Comparison of ENCODE assay signal across 15 cellular contexts in the genomic region with DNA sequence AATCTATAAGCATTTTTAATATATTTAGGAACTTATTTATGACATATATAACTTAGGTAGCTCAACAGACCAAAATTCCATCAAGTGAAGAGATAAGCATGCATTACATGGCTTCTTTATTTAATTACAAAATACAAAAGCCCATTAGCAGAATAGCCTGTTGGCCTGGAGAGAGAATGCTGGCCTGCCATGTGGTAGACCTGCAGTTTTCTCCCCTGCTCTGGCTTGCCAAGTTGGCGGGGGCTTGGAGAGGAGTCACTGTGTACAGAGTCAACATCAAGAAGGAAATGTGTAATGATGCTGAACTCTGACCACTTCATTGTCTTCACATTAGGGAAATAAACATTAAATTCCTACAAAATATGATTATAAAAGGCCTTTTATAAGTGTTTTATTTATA.
DNase-seq lines count a peak whose midpoint lies in the region; ATAC-seq, FAIRE-seq and TF ChIP-seq lines count a peak whose summit lies in the region.
"Had no signal": no experiment of that assay in that cellular context is flagged by ENCODE, and none has a peak within 500 bp of the region (broad histone marks: within the 10 kb centered on the region; RNA-seq: fewer than 3 reads in every experiment).

No MANE protein-coding gene starts in this region.

- no peak for ATAC-seq in pancreas
- ATAC-seq: esophagus mucosa; stimulated activated naive CD8-positive, alpha-beta T cell treated with anti-CD3 and anti-CD28 coated beads, Interleukin-15, Interleukin-2, amounts not matched to agents 100 U/mL and 50 U/mL, for 24 hours had no signal

- no peaks in the 10 kb centered on the region for H3K4me1 ChIP-seq in pancreas
- H3K4me1 ChIP-seq in tibial artery: no peaks in the 10 kb centered on the region

- FAIRE-seq in pancreas (lab: Jason Lieb, UNC): no peak
- FAIRE-seq: islet of Langerhans had no signal

- TF ChIP-seq CTCF in fibroblast of mammary gland (conservative IDR thresholded peaks at IDR 0.05; ENCODE audit: control insufficient read depth, insufficient read depth, low read depth, low read length) (no peak), pancreas (IDR thresholded peaks at IDR 0.05) (no peak), tibial artery (IDR thresholded peaks at IDR 0.05) (no peak)

- intact Hi-C loops in pancreas (cut with DNase I) (no loop called here), tibial artery (cut with DNase I; ENCODE audit: low total_unique reads) (no loop called here)

- H3K36me3 ChIP-seq in pancreas: no peaks in the 10 kb centered on the region
- no peaks in the 10 kb centered on the region for H3K36me3 ChIP-seq in tibial artery

- H3K9me3 ChIP-seq in pancreas (no peaks in the 10 kb centered on the region), tibial artery (no peaks in the 10 kb centered on the region)

- 42 to 44% methylated on average over 1 of the region's 1 CpG for WGBS in pancreas, 2 donors

- H3K27me3 ChIP-seq in pancreas: no peaks in the 10 kb centered on the region
- H3K27me3 ChIP-seq in tibial artery: no peaks in the 10 kb centered on the region

- DNase-seq in NCI-H748 (lab: John Stamatoyannopoulos, UW; ENCODE audit: unreplicated experiment): peak; percentile 62
- no peak for DNase-seq in NCI-H748 treated with DMSO at 0.1 percent for 48 hours (lab: John Stamatoyannopoulos, UW)
- peak; percentile 30 for DNase-seq in NCI-H82 treated with DMSO at 0.1 percent for 48 hours (lab: John Stamatoyannopoulos, UW; ENCODE audit: unreplicated experiment)
- DNase-seq in fibroblast of mammary gland (ENCODE audit: low read depth): peak; percentile 27
- no peak for DNase-seq in foreskin melanocyte
- no peak for DNase-seq in activated CD4-positive, alpha-beta T cell treated with anti-CD3 and anti-CD28 coated beads, Interleukin-2, amount 50 U/mL, for 48 hours
- no peak for DNase-seq in pancreas
- DNase-seq in tibial artery: no peak
- DNase-seq: activated T-cell treated with anti-CD3 and anti-CD28 coated beads, Interleukin-2, amount 50 U/mL, for 1 hour; CD4-positive, CD25-positive, alpha-beta regulatory T cell; NCI-H1436; stimulated activated CD4-positive, alpha-beta T cell treated with anti-CD3 and anti-CD28 coated beads, Interleukin-15, amount 100 ng/mL, for 24 hours; stimulated activated naive CD8-positive, alpha-beta T cell treated with anti-CD3 and anti-CD28 coated beads, Interleukin-15, Interleukin-2, amounts not matched to agents 100 U/mL and 50 U/mL, for 24 hours had no signal

- H3K27ac ChIP-seq in pancreas: no peak overlapping the region
- no peak overlapping the region for H3K27ac ChIP-seq in tibial artery

- no peak overlapping the region for H3K4me3 ChIP-seq in fibroblast of mammary gland (ENCODE audit: control insufficient read depth, low read depth, low read length)
- no peak overlapping the region for H3K4me3 ChIP-seq in pancreas
- no peak overlapping the region for H3K4me3 ChIP-seq in tibial artery

Comparison
In these comparisons a context has a peak if more than half of its experiments do, and no peak if none do; other contexts are left out.
1. DNase-seq: peak in NCI-H748 (single experiment), NCI-H82 treated with DMSO at 0.1 percent for 48 hours (single experiment) and fibroblast of mammary gland (single experiment); none in NCI-H748 treated with DMSO at 0.1 percent for 48 hours (single experiment), foreskin melanocyte (single experiment), activated CD4-positive, alpha-beta T cell treated with anti-CD3 and anti-CD28 coated beads, Interleukin-2, amount 50 U/mL, for 48 hours (0 of 2), pancreas (0 of 6) and tibial artery (0 of 2).